ENCODE assay signal across 8 cellular contexts in the genomic region with DNA sequence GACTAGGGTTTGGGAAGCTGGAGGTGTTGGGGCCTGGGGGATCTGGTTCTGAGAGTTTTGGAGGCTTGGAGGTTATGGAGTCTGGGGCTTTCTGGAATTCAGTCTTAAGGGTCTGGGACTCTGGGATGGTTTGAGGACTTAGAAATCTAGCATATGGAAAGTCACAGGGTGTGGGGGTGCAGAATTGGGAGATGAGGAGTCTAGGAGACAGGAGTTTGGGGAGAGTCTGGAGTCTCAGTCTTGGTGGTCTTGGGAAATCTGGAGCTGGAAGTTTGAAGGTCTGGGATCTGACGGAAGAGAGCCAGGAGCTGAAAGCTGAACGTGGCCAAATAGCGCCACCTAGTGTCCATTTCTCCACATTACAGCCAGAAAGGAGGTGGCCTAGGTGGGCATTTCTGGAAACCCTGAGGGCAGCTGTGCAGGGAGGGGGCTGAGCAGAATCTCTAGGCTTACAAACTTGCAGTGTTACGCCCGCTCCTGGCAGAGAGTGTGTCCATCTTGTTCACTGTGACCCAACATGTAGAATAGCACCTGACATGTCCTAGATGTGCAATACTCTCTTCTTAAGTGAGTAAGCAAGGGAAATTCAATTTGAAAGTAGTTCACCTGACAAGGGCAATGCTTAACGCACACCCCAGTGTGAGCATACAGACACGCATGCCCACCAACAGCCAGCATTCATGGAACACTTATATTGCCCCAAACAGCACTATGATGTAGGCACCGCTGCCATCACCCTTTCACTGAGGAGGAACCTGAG.
DNase-seq lines count a peak whose midpoint lies in the region; ATAC-seq, FAIRE-seq and TF ChIP-seq lines count a peak whose summit lies in the region.

No MANE protein-coding gene starts in this region.

- H3K79me2 ChIP-seq in Loucy (ENCODE audit: insufficient read depth, low read length): no peaks in the 10 kb centered on the region

- H3K27me3 ChIP-seq in Loucy (ENCODE audit: insufficient read depth, low read length, poor library complexity, severe bottlenecking) (no peaks in the 10 kb centered on the region), bronchial epithelial cell (ENCODE audit: control insufficient read depth, insufficient read depth, low read length) (peaks cover 7% of the 10 kb centered on the region)

- H3K4me3 ChIP-seq in Loucy (ENCODE audit: low read length, poor library complexity, severe bottlenecking): no peak overlapping the region
- no peak overlapping the region for H3K4me3 ChIP-seq in bronchial epithelial cell (ENCODE audit: low read depth, low read length)

- TF ChIP-seq CTCF in Loucy (conservative IDR thresholded peaks at IDR 0.05; ENCODE audit: low read length) (peak; percentile 97), bronchial epithelial cell (IDR thresholded peaks at IDR 0.05; ENCODE audit: insufficient read depth, low read length, severe bottlenecking) (peak; percentile 85)

- H3F3A ChIP-seq in Loucy (ENCODE audit: low read depth): no peaks in the 10 kb centered on the region

- no peak overlapping the region for H3K9ac ChIP-seq in Loucy (ENCODE audit: low read depth, low read length, poor library complexity, severe bottlenecking)

- H3K4me2 ChIP-seq in Loucy (ENCODE audit: low read depth, low read length, poor library complexity, severe bottlenecking): no peak overlapping the region

- H3K4me1 ChIP-seq in Loucy (ENCODE audit: insufficient read depth, low read length, poor library complexity, severe bottlenecking): no peaks in the 10 kb centered on the region

- no peaks in the 10 kb centered on the region for H4K20me1 ChIP-seq in Loucy (ENCODE audit: insufficient read depth, low read length, poor library complexity, severe bottlenecking)

- H3K36me3 ChIP-seq in Loucy (ENCODE audit: insufficient read depth, low read length) (no peaks in the 10 kb centered on the region), bronchial epithelial cell (ENCODE audit: control insufficient read depth, insufficient read depth, low read length) (no peaks in the 10 kb centered on the region)

- DNase-seq in NCI-H1417 (lab: John Stamatoyannopoulos, UW) (peak; percentile 54 to 84 (median 57)), NCI-H1417 treated with DMSO at 0.1 percent for 48 hours (lab: John Stamatoyannopoulos, UW) (no peak), T-helper 9 cell (peak; percentile 20), bronchial epithelial cell (ENCODE audit: low read depth) (peak; percentile 41), left lobe of liver (ENCODE audit: low spot score) (peak; percentile 52)
- peak; percentile 7 for DNase-seq in stimulated activated CD8-positive, alpha-beta memory T cell treated with anti-CD3 and anti-CD28 coated beads, Interleukin-4, amount 100 ng/mL, for 24 hours (ENCODE audit: low read depth)

- ATAC-seq in left lobe of liver: peak; percentile 74
- ATAC-seq in HG03378 (IDR thresholded peaks at IDR 0.05; ENCODE audit: unreplicated experiment): no peak

- no peaks in the 10 kb centered on the region for H3K9me2 ChIP-seq in Loucy (replicated peaks; ENCODE audit: low read depth, low read length)

- peak; percentile 47 for FAIRE-seq in bronchial epithelial cell (lab: Jason Lieb, UNC)

- H2AFZ ChIP-seq in Loucy (ENCODE audit: low read length): no peak overlapping the region

- no peaks in the 10 kb centered on the region for H3K9me3 ChIP-seq in Loucy (ENCODE audit: insufficient read depth, low read depth, low read length)
